1 cellular context compared by ENCODE assay signal in genomic region chr21:45356653-45357435, GRCh38.
A peak's percentile ranks its signal among the peaks of the same experiment; 100 is the strongest.
TF ChIP-seq lines count a peak whose summit lies in the region.

No MANE protein-coding gene starts in this region.

TF ChIP-seq in HepG2, 621 proteins besides CTCF, POLR2A, EP300 and RAD21 (continued from another document and continues in another):
- TF ChIP-seq RBM39 (IDR thresholded peaks at IDR 0.05; ENCODE audit: low read depth, low read length, poor library complexity, severe bottlenecking) (no peak), CENPX (CRISPR knock-in tag; IDR thresholded peaks at IDR 0.05) (no peak), ARNTL (CRISPR knock-in tag; IDR thresholded peaks at IDR 0.05) (no peak), ZNF800 (CRISPR knock-in tag; IDR thresholded peaks at IDR 0.05) (no peak), NFAT5 (CRISPR knock-in tag; IDR thresholded peaks at IDR 0.05) (no peak), KAT7 (CRISPR knock-in tag; IDR thresholded peaks at IDR 0.05; ENCODE audit: borderline replicate concordance) (no peak), HOXA5 (CRISPR knock-in tag; IDR thresholded peaks at IDR 0.05) (no peak), ZNF704 (CRISPR knock-in tag; IDR thresholded peaks at IDR 0.05; ENCODE audit: borderline replicate concordance) (no peak), ZNF605 (CRISPR knock-in tag; IDR thresholded peaks at IDR 0.05) (peak; percentile 53; the same call in 1 of the 2 replicates), ZNF710 (CRISPR knock-in tag; IDR thresholded peaks at IDR 0.05; ENCODE audit: borderline replicate concordance) (peak; percentile 36; the same call in 1 of the 2 replicates), ATF1 (CRISPR knock-in tag; IDR thresholded peaks at IDR 0.05) (no peak), MZF1 (CRISPR knock-in tag; IDR thresholded peaks at IDR 0.05; ENCODE audit: borderline replicate concordance) (no peak), MAF1 (CRISPR knock-in tag; IDR thresholded peaks at IDR 0.05; ENCODE audit: borderline replicate concordance) (no peak), MLLT10 (CRISPR knock-in tag; IDR thresholded peaks at IDR 0.05) (no peak), PRPF4 (IDR thresholded peaks at IDR 0.05; ENCODE audit: low read depth, low read length, poor library complexity, severe bottlenecking) (no peak), KLF6 (CRISPR knock-in tag; IDR thresholded peaks at IDR 0.05) (no peak), ZNF264 (CRISPR knock-in tag; IDR thresholded peaks at IDR 0.05) (no peak), ATM (IDR thresholded peaks at IDR 0.05; ENCODE audit: borderline replicate concordance) (no peak), RFXAP (CRISPR knock-in tag; IDR thresholded peaks at IDR 0.05; ENCODE audit: borderline replicate concordance) (no peak), HNF4G (IDR thresholded peaks at IDR 0.05; ENCODE audit: borderline replicate concordance, low read depth, low read length) (peak; percentile 90), HNF4G (CRISPR knock-in tag; IDR thresholded peaks at IDR 0.05; ENCODE audit: borderline replicate concordance, low read depth) (peak; percentile 52; the same call in 1 of the 2 replicates), TEAD3 (CRISPR knock-in tag; optimal IDR thresholded peaks at IDR 0.05; ENCODE audit: borderline replicate concordance) (peak; percentile 52), ZNF431 (CRISPR knock-in tag; IDR thresholded peaks at IDR 0.05; ENCODE audit: borderline replicate concordance, low read depth) (no peak), TFAP4 (IDR thresholded peaks at IDR 0.05; ENCODE audit: borderline replicate concordance, low read depth) (peak; percentile 84; the same call in 1 of the 2 replicates), ZNF513 (CRISPR knock-in tag; conservative IDR thresholded peaks at IDR 0.05) (no peak), KMT2B (CRISPR knock-in tag; IDR thresholded peaks at IDR 0.05) (0 out of 2 replicates have a peak, but pooled peaks have one; percentile 7), GPN1 (CRISPR knock-in tag; IDR thresholded peaks at IDR 0.05; ENCODE audit: borderline replicate concordance) (no peak), ZGPAT (CRISPR knock-in tag; IDR thresholded peaks at IDR 0.05) (peak; percentile 62), EZH2 (conservative IDR thresholded peaks at IDR 0.05; ENCODE audit: low read depth, low read length) (no peak), FOXP1 (IDR thresholded peaks at IDR 0.05) (0 out of 2 replicates have a peak, but pooled peaks have one; percentile 47), FOXP1 (CRISPR knock-in tag; IDR thresholded peaks at IDR 0.05) (peak; percentile 85), ZNF781 (CRISPR knock-in tag; IDR thresholded peaks at IDR 0.05; ENCODE audit: borderline replicate concordance, not compliant biosample characterization) (no peak), TFE3 (CRISPR knock-in tag; IDR thresholded peaks at IDR 0.05) (0 out of 2 replicates have a peak, but pooled peaks have one; percentile 44), ZNF574 (CRISPR knock-in tag; IDR thresholded peaks at IDR 0.05) (no peak), PRMT3 (CRISPR knock-in tag; IDR thresholded peaks at IDR 0.05; ENCODE audit: borderline replicate concordance, low read depth) (no peak), REL (CRISPR knock-in tag; conservative IDR thresholded peaks at IDR 0.05) (no peak), NFYC (CRISPR knock-in tag; IDR thresholded peaks at IDR 0.05) (0 out of 2 replicates have a peak, but pooled peaks have one; percentile 14), ZKSCAN5 (CRISPR knock-in tag; IDR thresholded peaks at IDR 0.05) (no peak), PLSCR1 (CRISPR knock-in tag; IDR thresholded peaks at IDR 0.05; ENCODE audit: borderline replicate concordance) (no peak), ZNF12 (CRISPR knock-in tag; IDR thresholded peaks at IDR 0.05) (0 out of 2 replicates have a peak, but pooled peaks have one; percentile 11), ZNF556 (CRISPR knock-in tag; IDR thresholded peaks at IDR 0.05; ENCODE audit: borderline replicate concordance) (0 out of 2 replicates have a peak, but pooled peaks have one; percentile 63), CEBPG (CRISPR knock-in tag; IDR thresholded peaks at IDR 0.05) (peak; percentile 69), WIZ (CRISPR knock-in tag; IDR thresholded peaks at IDR 0.05) (no peak)
